In the genomic region with DNA sequence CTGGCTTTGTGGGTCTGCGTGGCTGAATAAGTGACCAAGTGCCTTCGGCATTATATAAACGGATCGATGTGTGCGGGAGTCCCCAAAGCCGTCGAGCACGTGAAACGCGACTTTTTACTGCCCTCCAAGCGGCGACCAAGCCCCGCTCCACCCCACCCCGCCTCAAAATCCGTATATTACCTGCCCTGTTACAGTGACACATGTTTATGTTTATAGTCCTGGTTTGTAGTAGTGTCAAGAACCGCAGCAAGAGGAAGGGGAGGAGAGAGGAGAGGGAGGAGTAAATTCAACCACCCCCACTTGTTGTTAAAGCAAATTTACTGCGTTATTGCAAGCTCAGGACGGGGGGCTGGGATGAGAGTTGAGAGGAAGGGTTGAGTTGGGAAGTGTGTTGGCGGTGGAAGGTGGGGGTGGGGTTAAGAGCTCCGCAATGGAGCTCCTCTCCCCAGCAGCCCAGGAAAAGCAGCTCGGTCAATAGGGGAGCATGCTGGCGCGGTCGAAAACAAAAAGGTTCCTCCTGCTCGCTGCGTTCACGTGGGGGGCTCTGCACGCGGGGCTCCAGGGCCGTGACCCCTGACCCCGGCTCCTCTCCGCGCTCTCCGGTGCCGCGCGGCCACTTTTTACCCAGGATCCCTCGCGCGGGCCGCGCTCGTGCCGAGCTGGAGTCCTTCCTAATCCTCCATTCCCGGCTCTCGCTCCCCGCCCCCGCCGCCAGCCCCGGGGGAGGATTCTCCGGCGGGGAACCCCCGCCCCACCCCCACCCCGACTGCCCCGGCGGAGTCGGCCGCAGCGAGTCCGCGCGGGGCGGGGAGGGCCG, we compare ENCODE assay signal across 8 cellular contexts. TPM values are rescaled to one million over a fixed set of nuclear protein-coding genes. Genes with fewer than 3 reads are reported as not detected.
A peak's percentile ranks its signal among the peaks of the same experiment; 100 is the strongest.
DNase-seq lines count a peak whose midpoint lies in the region; ATAC-seq and TF ChIP-seq lines count a peak whose summit lies in the region.

SKIDA1 (minus strand) TSS at position 316 of the 817 bp plus-strand sequence. CDS start 7,860 bp downstream, outside the sequence.

- POLR2A ChIA-PET in AG04449 (lab: Yijun Ruan, JAX), result interaction anchor here (0.9 to 2.3 kb wide), 5 partner anchors 8 to 199 kb away, joined by 3 to 16 read pairs (median 5); no protein-coding TSS in a partner anchor

- peaks cover 11% of the 10 kb centered on the region for H3K36me3 Mint-ChIP-seq in dendritic cell treated with granulocyte-macrophage colony-stimulating factor and Interleukin-4, amounts not matched to agents 40 ng/mL and 50 ng/mL, for 4 days (ENCODE audit: low read depth)

- H3K27me3 Mint-ChIP-seq in dendritic cell treated with granulocyte-macrophage colony-stimulating factor and Interleukin-4, amounts not matched to agents 40 ng/mL and 50 ng/mL, for 4 days, result peaks cover 10% of the 10 kb centered on the region

- H3K4me3 Mint-ChIP-seq in dendritic cell treated with granulocyte-macrophage colony-stimulating factor and Interleukin-4, amounts not matched to agents 40 ng/mL and 50 ng/mL, for 4 days, result peak within 1 kb of the TSS; percentile 88

- no peaks in the 10 kb centered on the region for H3K9me3 Mint-ChIP-seq in dendritic cell treated with granulocyte-macrophage colony-stimulating factor and Interleukin-4, amounts not matched to agents 40 ng/mL and 50 ng/mL, for 4 days

- H3K4me1 Mint-ChIP-seq in dendritic cell treated with granulocyte-macrophage colony-stimulating factor and Interleukin-4, amounts not matched to agents 40 ng/mL and 50 ng/mL, for 4 days (ENCODE audit: low read depth), result peaks cover 30% of the 10 kb centered on the region

- intact Hi-C loops in dendritic cell treated with granulocyte-macrophage colony-stimulating factor and Interleukin-4, amounts not matched to agents 40 ng/mL and 50 ng/mL, for 4 days (cut with micrococcal nuclease), result loop anchor here (1.0 to 10.0 kb wide), 5 partner anchors 9 to 1189 kb away; partner anchors contain the start of genes BMI1, MLLT10 and PIP4K2A

- in situ Hi-C loops in GM18951 (cut with MboI; ENCODE audit: low sequenced_read_pairs, unreplicated experiment), result no loop called here

- peak within 1 kb of the TSS; percentile 68 for H3K4me3 ChIP-seq in AG04449 (ENCODE audit: low read depth, low read length)

- TF ChIP-seq POLR2A in GM18951 (IDR thresholded peaks at IDR 0.05; ENCODE audit: extremely low read depth, insufficient read depth, insufficient read length), result peak; percentile 53

- DNase-seq in AG04449 (ENCODE audit: low read depth, low spot score), result no peak
- DNase-seq in NCI-H345 (lab: John Stamatoyannopoulos, UW), result peak; percentile 65
- DNase-seq in left lobe of liver (ENCODE audit: low spot score), result peak; percentile 94
- DNase-seq in stimulated activated CD4-positive, alpha-beta T cell treated with anti-CD3 and anti-CD28 coated beads, Interleukin-2, amount 100 ng/mL, for 24 hours, result peak; percentile 66 to 75

- peak within 1 kb of the TSS; percentile 97 for H3K27ac Mint-ChIP-seq in dendritic cell treated with granulocyte-macrophage colony-stimulating factor and Interleukin-4, amounts not matched to agents 40 ng/mL and 50 ng/mL, for 4 days

- CTCF ChIA-PET in AG04449 (lab: Yijun Ruan, JAX), result interaction anchor here (1.1 to 3.6 kb wide), 2 partner anchors 29 to 246 kb away, joined by 3 to 16 read pairs; no protein-coding TSS in a partner anchor

- TF ChIP-seq CTCF in AG04449 (IDR thresholded peaks at IDR 0.05; ENCODE audit: insufficient read depth, low read length, missing control alignments), result no peak

- ATAC-seq in HG03280 (IDR thresholded peaks at IDR 0.05; ENCODE audit: unreplicated experiment) (peak; percentile 61), left lobe of liver (peak; percentile 81)
- ATAC-seq in activated CD4-positive, CD25-positive, alpha-beta regulatory T cell treated with anti-CD3 and anti-CD28 coated beads, Interleukin-2, amount 50 U/mL, for 24 hours, result peak; percentile 64 to 69

RNA-seq across cellular contexts. Expression of gene SKIDA1, which starts in this region (rescaled TPM):
- total RNA-seq in left lobe of liver, result 3.4 TPM
